Comparison of ENCODE assay signal across 2 cellular contexts in the genomic region with DNA sequence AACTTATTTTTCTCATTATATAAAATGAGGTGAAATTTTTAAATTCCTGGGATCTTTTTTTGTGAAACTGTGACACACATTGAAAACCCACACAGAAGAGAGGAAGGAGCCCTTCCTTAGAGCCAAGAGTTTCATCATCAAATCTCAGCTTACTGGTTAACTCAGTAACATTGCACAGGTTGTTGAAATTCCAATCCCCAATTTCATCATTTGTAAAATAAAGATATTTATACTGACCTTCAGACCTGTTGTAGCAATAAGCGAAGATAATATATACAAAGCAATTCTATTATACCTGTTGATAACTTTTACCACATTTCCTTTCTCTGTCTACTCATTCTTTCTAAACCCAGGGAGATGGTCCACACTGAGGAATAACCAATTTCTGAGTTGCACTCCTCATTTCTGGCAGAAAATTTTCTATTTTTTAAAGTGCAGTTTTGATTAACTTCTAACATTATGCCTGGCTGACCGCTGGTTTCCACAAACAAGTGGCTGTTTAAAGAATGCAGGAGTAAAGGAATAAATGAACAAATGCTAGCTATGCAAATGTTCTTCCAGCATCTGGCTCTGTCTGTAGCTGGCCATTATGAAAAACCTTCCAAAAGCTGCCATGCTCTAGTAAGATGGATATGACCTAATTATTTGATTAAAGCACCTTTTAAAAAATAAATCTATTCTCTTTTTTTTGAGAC.
TF ChIP-seq lines count a peak whose summit lies in the region.

No MANE protein-coding gene starts in this region.

TF ChIP-seq in liver, 16 proteins besides CTCF, POLR2A, EP300 and RAD21 (continued from another document):
- TF ChIP-seq, protein P1, sequence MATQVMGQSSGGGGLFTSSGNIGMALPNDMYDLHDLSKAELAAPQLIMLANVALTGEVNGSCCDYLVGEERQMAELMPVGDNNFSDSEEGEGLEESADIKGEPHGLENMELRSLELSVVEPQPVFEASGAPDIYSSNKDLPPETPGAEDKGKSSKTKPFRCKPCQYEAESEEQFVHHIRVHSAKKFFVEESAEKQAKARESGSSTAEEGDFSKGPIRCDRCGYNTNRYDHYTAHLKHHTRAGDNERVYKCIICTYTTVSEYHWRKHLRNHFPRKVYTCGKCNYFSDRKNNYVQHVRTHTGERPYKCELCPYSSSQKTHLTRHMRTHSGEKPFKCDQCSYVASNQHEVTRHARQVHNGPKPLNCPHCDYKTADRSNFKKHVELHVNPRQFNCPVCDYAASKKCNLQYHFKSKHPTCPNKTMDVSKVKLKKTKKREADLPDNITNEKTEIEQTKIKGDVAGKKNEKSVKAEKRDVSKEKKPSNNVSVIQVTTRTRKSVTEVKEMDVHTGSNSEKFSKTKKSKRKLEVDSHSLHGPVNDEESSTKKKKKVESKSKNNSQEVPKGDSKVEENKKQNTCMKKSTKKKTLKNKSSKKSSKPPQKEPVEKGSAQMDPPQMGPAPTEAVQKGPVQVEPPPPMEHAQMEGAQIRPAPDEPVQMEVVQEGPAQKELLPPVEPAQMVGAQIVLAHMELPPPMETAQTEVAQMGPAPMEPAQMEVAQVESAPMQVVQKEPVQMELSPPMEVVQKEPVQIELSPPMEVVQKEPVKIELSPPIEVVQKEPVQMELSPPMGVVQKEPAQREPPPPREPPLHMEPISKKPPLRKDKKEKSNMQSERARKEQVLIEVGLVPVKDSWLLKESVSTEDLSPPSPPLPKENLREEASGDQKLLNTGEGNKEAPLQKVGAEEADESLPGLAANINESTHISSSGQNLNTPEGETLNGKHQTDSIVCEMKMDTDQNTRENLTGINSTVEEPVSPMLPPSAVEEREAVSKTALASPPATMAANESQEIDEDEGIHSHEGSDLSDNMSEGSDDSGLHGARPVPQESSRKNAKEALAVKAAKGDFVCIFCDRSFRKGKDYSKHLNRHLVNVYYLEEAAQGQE (IDR thresholded peaks at IDR 0.05): peak; percentile 58
- TF ChIP-seq, protein P2, sequence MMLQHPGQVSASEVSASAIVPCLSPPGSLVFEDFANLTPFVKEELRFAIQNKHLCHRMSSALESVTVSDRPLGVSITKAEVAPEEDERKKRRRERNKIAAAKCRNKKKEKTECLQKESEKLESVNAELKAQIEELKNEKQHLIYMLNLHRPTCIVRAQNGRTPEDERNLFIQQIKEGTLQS (IDR thresholded peaks at IDR 0.05): peak; percentile 98
- TF ChIP-seq SP1 (IDR thresholded peaks at IDR 0.05) (peak; percentile 79), GABPA (IDR thresholded peaks at IDR 0.05 in 1 of 2, conservative IDR thresholded peaks at IDR 0.05 in 1 of 2) (no peak), NR2F2 (IDR thresholded peaks at IDR 0.05) (peak; percentile 61), FOXA2 (IDR thresholded peaks at IDR 0.05) (peak; percentile 9), TAF1 (conservative IDR thresholded peaks at IDR 0.05) (no peak), HNF4A (conservative IDR thresholded peaks at IDR 0.05) (peak; percentile 87 to 93), HNF4G (IDR thresholded peaks at IDR 0.05) (peak; percentile 76)
- TF ChIP-seq, protein P3, sequence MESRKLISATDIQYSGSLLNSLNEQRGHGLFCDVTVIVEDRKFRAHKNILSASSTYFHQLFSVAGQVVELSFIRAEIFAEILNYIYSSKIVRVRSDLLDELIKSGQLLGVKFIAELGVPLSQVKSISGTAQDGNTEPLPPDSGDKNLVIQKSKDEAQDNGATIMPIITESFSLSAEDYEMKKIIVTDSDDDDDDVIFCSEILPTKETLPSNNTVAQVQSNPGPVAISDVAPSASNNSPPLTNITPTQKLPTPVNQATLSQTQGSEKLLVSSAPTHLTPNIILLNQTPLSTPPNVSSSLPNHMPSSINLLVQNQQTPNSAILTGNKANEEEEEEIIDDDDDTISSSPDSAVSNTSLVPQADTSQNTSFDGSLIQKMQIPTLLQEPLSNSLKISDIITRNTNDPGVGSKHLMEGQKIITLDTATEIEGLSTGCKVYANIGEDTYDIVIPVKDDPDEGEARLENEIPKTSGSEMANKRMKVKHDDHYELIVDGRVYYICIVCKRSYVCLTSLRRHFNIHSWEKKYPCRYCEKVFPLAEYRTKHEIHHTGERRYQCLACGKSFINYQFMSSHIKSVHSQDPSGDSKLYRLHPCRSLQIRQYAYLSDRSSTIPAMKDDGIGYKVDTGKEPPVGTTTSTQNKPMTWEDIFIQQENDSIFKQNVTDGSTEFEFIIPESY (IDR thresholded peaks at IDR 0.05): peak; percentile 59

TF ChIP-seq in SK-N-SH treated with all-trans-retinoic acid at 6 μM for 48 hours, 23 proteins besides CTCF, POLR2A, EP300 and RAD21:
- TF ChIP-seq, protein P4, sequence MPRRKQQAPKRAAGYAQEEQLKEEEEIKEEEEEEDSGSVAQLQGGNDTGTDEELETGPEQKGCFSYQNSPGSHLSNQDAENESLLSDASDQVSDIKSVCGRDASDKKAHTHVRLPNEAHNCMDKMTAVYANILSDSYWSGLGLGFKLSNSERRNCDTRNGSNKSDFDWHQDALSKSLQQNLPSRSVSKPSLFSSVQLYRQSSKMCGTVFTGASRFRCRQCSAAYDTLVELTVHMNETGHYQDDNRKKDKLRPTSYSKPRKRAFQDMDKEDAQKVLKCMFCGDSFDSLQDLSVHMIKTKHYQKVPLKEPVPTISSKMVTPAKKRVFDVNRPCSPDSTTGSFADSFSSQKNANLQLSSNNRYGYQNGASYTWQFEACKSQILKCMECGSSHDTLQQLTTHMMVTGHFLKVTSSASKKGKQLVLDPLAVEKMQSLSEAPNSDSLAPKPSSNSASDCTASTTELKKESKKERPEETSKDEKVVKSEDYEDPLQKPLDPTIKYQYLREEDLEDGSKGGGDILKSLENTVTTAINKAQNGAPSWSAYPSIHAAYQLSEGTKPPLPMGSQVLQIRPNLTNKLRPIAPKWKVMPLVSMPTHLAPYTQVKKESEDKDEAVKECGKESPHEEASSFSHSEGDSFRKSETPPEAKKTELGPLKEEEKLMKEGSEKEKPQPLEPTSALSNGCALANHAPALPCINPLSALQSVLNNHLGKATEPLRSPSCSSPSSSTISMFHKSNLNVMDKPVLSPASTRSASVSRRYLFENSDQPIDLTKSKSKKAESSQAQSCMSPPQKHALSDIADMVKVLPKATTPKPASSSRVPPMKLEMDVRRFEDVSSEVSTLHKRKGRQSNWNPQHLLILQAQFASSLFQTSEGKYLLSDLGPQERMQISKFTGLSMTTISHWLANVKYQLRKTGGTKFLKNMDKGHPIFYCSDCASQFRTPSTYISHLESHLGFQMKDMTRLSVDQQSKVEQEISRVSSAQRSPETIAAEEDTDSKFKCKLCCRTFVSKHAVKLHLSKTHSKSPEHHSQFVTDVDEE (CRISPR knock-in tag; IDR thresholded peaks at IDR 0.05): no peak
- no peak for TF ChIP-seq GLIS3 (CRISPR knock-in tag; IDR thresholded peaks at IDR 0.05)
- no peak for TF ChIP-seq SNAI2 (CRISPR knock-in tag; IDR thresholded peaks at IDR 0.05)
- TF ChIP-seq ESRRG (CRISPR knock-in tag; IDR thresholded peaks at IDR 0.05): no peak
- no peak for TF ChIP-seq TCF4 (CRISPR knock-in tag; IDR thresholded peaks at IDR 0.05; ENCODE audit: borderline replicate concordance)
- TF ChIP-seq ZNF8 (CRISPR knock-in tag; IDR thresholded peaks at IDR 0.05): no peak
